8 cellular contexts compared by ENCODE assay signal in the genomic region with DNA sequence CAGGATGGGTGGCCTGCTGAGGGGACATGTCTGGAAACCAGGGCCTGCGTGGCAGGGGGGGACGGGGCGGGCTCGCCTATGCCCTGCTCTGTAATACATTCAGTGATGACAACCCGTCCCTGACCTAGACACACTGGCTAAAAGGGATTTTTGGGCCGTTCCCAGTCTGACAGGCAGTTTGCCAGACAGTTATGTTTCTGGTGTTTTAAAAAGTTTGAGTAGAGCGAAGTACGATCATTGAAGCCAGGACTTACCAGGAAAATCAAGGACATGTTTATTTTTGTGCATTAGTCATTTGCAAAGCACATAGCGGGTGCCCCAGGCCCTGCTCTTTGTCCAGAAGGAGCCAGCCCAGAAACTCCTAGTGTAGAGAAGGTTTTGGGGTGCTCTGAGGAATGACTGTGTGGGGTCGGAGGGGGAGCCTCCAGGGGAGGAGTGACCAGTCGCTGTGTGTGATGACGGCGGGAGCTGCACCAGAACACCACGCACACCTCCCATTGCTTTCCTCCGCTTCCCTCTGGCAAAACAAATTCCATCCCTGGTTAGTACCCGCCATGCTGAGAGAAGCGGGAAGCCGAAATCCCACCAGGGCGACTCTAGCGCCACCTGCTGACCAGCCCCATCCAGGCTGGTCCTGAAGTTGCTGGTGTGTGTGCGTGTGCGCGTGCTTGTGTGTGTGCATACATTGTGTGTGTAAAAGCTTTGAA. TPM values are rescaled to one million over a fixed set of nuclear protein-coding genes. Genes with fewer than 3 reads are reported as not detected.
DNase-seq lines count a peak whose midpoint lies in the region; ATAC-seq and TF ChIP-seq lines count a peak whose summit lies in the region.

No MANE protein-coding gene starts in this region.

- peak overlapping the region; percentile 90 for H2AK9ac ChIP-seq in IMR-90 (replicated peaks; ENCODE audit: low read depth, low read length, poor library complexity)

- H3K18ac ChIP-seq in IMR-90 (ENCODE audit: low read depth, low read length) = peak overlapping the region; percentile 63

- CTCF ChIA-PET in IMR-90 (lab: Yijun Ruan, JAX) (interaction anchor here (0.6 to 2.3 kb wide), 10 partner anchors 15 to 389 kb away, joined by 3 to 10 read pairs (median 4); no protein-coding TSS in a partner anchor), PC-3 (lab: Charles Lee) (no interaction called here)
- CTCF ChIA-PET in activated naive CD4-positive, alpha-beta T cell treated with anti-CD3 and anti-CD28 coated beads for 36 hours (lab: Charles Lee) = interaction anchor here (0.6 to 1.4 kb wide), 9 partner anchors 12 to 515 kb away, joined by 3 to 5 read pairs (median 3); no protein-coding TSS in a partner anchor

- H3K9ac ChIP-seq in IMR-90 (ENCODE audit: low read depth, low read length) (peak overlapping the region; percentile 35), PC-3 (ENCODE audit: low read length) (peak overlapping the region; percentile 31; the same call in 1 of the 2 replicates)

- peaks cover 0 to 26% of the 10 kb centered on the region in 2 experiments; a peak in 2 of 4 replicates for H3K79me1 ChIP-seq in IMR-90 (ENCODE audit: low read depth in 1 of 2, low read length in 2 of 2)

- TF ChIP-seq CTCF in IMR-90 (conservative IDR thresholded peaks at IDR 0.05; ENCODE audit: low read depth, low read length) (peak; percentile 98), PC-3 (conservative IDR thresholded peaks at IDR 0.05; ENCODE audit: low read depth, low read length) (peak; percentile 87), gastroesophageal sphincter (IDR thresholded peaks at IDR 0.05) (peak in 3 of 4 experiments; percentile 96 to 98 (median 96)), transverse colon (IDR thresholded peaks at IDR 0.05) (peak; percentile 81 to 88 (median 82))

- in situ Hi-C loops in IMR-90 (cut with MboI; ENCODE audit: low sequenced_read_pairs) (loop anchor here (5.0 to 25.0 kb wide), 3 partner anchors 101 to 566 kb away; no protein-coding TSS in a partner anchor), transverse colon (cut with MboI; ENCODE audit: low pct_ligation_motif_present in 1 of 4, low pct_unique_long_range_greater_than_20kb in 1 of 4, low sequenced_read_pairs in 3 of 4) (loop anchor here (5.0 to 25.0 kb wide), 3 partner anchors 109 to 291 kb away; no protein-coding TSS in a partner anchor)

- H3K4me3 Mint-ChIP-seq in activated naive CD4-positive, alpha-beta T cell treated with anti-CD3 and anti-CD28 coated beads for 36 hours = no peak overlapping the region

- no peaks in the 10 kb centered on the region for H3K9me3 Mint-ChIP-seq in activated naive CD4-positive, alpha-beta T cell treated with anti-CD3 and anti-CD28 coated beads for 36 hours

- H3K4me1 ChIP-seq in IMR-90 (ENCODE audit: control insufficient read depth, insufficient read depth, low read length) (peaks cover 41% of the 10 kb centered on the region), PC-3 (ENCODE audit: insufficient read depth, low read length) (peaks cover 25% of the 10 kb centered on the region), gastroesophageal sphincter (peaks cover 9 to 62% (median 52%) of the 10 kb centered on the region in 3 donors), transverse colon (peaks cover 15 to 42% (median 23%) of the 10 kb centered on the region in 4 donors)

- peak overlapping the region; percentile 92 for H2AK5ac ChIP-seq in IMR-90 (ENCODE audit: low read depth, low read length)

- H3K36me3 ChIP-seq in IMR-90 (ENCODE audit: control insufficient read depth, insufficient read depth, low read length) (peaks cover 49% of the 10 kb centered on the region; the same call in 1 of the 2 replicates), PC-3 (ENCODE audit: low read depth, low read length) (no peaks in the 10 kb centered on the region), gastroesophageal sphincter (peaks cover 0 to 4% of the 10 kb centered on the region in 2 donors), transverse colon (no peaks in the 10 kb centered on the region)

- 0% methylated on average over 5 of the region's 23 CpGs; no CpG with 5 or more reads in 1 of the 2 experiments for WGBS in IMR-90 (ENCODE audit: extremely low coverage in 2 of 2, insufficient read length in 1 of 2), 2 experiments
- 0 to 22% methylated on average over 2 to 16 of the region's 23 CpGs for WGBS in gastroesophageal sphincter (ENCODE audit: low coverage in 1 of 2), 2 donors
- WGBS in transverse colon (ENCODE audit: low coverage in 1 of 2), 2 donors = 17 to 37% methylated on average over 2 to 22 of the region's 23 CpGs

- no peaks in the 10 kb centered on the region for H3F3A ChIP-seq in PC-3 (ENCODE audit: low read length, unreplicated experiment)

- H2BK15ac ChIP-seq in IMR-90 (ENCODE audit: low read depth, low read length) = peak overlapping the region; percentile 58; the same call in 1 of the 3 replicates

- peak overlapping the region; percentile 52; the same call in 1 of the 2 replicates for H3K56ac ChIP-seq in IMR-90 (ENCODE audit: extremely low read depth, insufficient read depth, low read length)

- peaks cover 6% of the 10 kb centered on the region for H3K27me3 Mint-ChIP-seq in activated naive CD4-positive, alpha-beta T cell treated with anti-CD3 and anti-CD28 coated beads for 36 hours (ENCODE audit: low read depth)

- H3K4me1 Mint-ChIP-seq in activated naive CD4-positive, alpha-beta T cell treated with anti-CD3 and anti-CD28 coated beads for 36 hours (ENCODE audit: low read depth) = peaks cover 1% of the 10 kb centered on the region

- TF ChIP-seq EP300 in gastroesophageal sphincter (IDR thresholded peaks at IDR 0.05) (no peak), transverse colon (IDR thresholded peaks at IDR 0.05; ENCODE audit: low read depth) (peak; percentile 37)

- DNase-seq in COLO829 (ENCODE audit: low spot score) (peak; percentile 92), IMR-90 (peak; percentile 93), PC-3 (peak; percentile 80), occipital lobe (lab: John Stamatoyannopoulos, UW) (peak; percentile 45), transverse colon (peak; percentile 73)
- DNase-seq in activated naive CD4-positive, alpha-beta T cell treated with anti-CD3 and anti-CD28 coated beads for 36 hours = peak; percentile 73

- TF ChIP-seq POLR2A in IMR-90 (IDR thresholded peaks at IDR 0.05; ENCODE audit: low read depth, low read length) (no peak; the same call in 1 of the 2 replicates), gastroesophageal sphincter (IDR thresholded peaks at IDR 0.05) (no peak), transverse colon (IDR thresholded peaks at IDR 0.05) (no peak)

- peak overlapping the region; percentile 55 for H3K4me2 ChIP-seq in IMR-90 (ENCODE audit: low read depth, low read length)
- H3K4me2 ChIP-seq in PC-3 (ENCODE audit: low read length) = peak overlapping the region; percentile 69

- H2BK20ac ChIP-seq in IMR-90 (ENCODE audit: low read depth, low read length) = peak overlapping the region; percentile 95

- H3K9me2 ChIP-seq in PC-3 (replicated peaks; ENCODE audit: low read length) = no peaks in the 10 kb centered on the region

- peak overlapping the region; percentile 94 for H4K91ac ChIP-seq in IMR-90 (ENCODE audit: insufficient read depth, low read depth, low read length)

- H3K27me3 ChIP-seq in IMR-90 (ENCODE audit: control insufficient read depth, insufficient read depth, low read length) (no peaks in the 10 kb centered on the region), PC-3 (ENCODE audit: low read length) (no peaks in the 10 kb centered on the region), gastroesophageal sphincter (no peaks in the 10 kb centered on the region), transverse colon (no peaks in the 10 kb centered on the region)

- H3K4me3 ChIP-seq in IMR-90 (ENCODE audit: insufficient read depth, low read depth, low read length) (no peak overlapping the region), PC-3 (ENCODE audit: low read length) (peak overlapping the region; percentile 36; the same call in 1 of the 2 replicates), gastroesophageal sphincter (peak overlapping the region in 1 of 2 donors; percentile 19), transverse colon (no peak overlapping the region)

- H3K79me2 ChIP-seq in PC-3 (ENCODE audit: low read length) = no peaks in the 10 kb centered on the region

- H4K20me1 ChIP-seq in IMR-90 (ENCODE audit: insufficient read depth, low read length) (peaks cover 7% of the 10 kb centered on the region), PC-3 (ENCODE audit: low read length) (no peaks in the 10 kb centered on the region)

- BruUV-seq in IMR-90 (replicated peaks; lab: Mats Ljungman, UMichigan) = no TSS peak
- BruUV-seq in PC-3 (replicated peaks; lab: Mats Ljungman, UMichigan) = no TSS peak

- ATAC-seq in IMR-90 (ENCODE audit: low read depth) = peak; percentile 46
- ATAC-seq in PC-3 = peak; percentile 59
- peak; percentile 62 for ATAC-seq in gastroesophageal sphincter
- ATAC-seq in HG03457 (IDR thresholded peaks at IDR 0.05; ENCODE audit: unreplicated experiment) = no peak

- no peak overlapping the region for H3K27ac Mint-ChIP-seq in activated naive CD4-positive, alpha-beta T cell treated with anti-CD3 and anti-CD28 coated beads for 36 hours

- H3K23ac ChIP-seq in IMR-90 (ENCODE audit: low read depth, low read length) = peak overlapping the region; percentile 86

- H3K14ac ChIP-seq in IMR-90 (replicated peaks; ENCODE audit: low read depth, low read length) = peak overlapping the region; percentile 92

- dilution Hi-C loops in IMR-90 (cut with HindIII; ENCODE audit: low sequenced_read_pairs, unreplicated experiment) = no loop called here

- peak overlapping the region; percentile 32 for H4K5ac ChIP-seq in IMR-90 (ENCODE audit: low read depth, low read length)

- H3K9me1 ChIP-seq in IMR-90 (ENCODE audit: insufficient read depth, low read length) = peaks cover 16% of the 10 kb centered on the region

- H4K8ac ChIP-seq in IMR-90 (ENCODE audit: low read depth in 2 of 2, low read length in 2 of 2) = peak overlapping the region; percentile 20 to 87; a peak in 2 of 4 replicates

- TF ChIP-seq RAD21 in IMR-90 (IDR thresholded peaks at IDR 0.05; ENCODE audit: low read length) = peak; percentile 97

- H3K27ac ChIP-seq in IMR-90 (ENCODE audit: insufficient read depth, low read length) (peak overlapping the region; percentile 89), PC-3 (ENCODE audit: low read length) (peak overlapping the region; percentile 48), gastroesophageal sphincter (peak overlapping the region; percentile 72 to 92 (median 88)), transverse colon (peak overlapping the region; percentile 72 to 88 (median 76))

- H3K4ac ChIP-seq in IMR-90 (ENCODE audit: low read depth, low read length) = peak overlapping the region; percentile 97

- POLR2A ChIA-PET in IMR-90 (lab: Charles Lee; ENCODE audit: unreplicated experiment) (no interaction called here), PC-3 (lab: Charles Lee; ENCODE audit: unreplicated experiment) (no interaction called here)

- H3K36me3 Mint-ChIP-seq in activated naive CD4-positive, alpha-beta T cell treated with anti-CD3 and anti-CD28 coated beads for 36 hours (ENCODE audit: low read depth) = no peaks in the 10 kb centered on the region

- peak overlapping the region; percentile 87 for H2AFZ ChIP-seq in IMR-90 (replicated peaks; ENCODE audit: low read length, poor library complexity)
- H2AFZ ChIP-seq in PC-3 (ENCODE audit: low read length) = peak overlapping the region; percentile 84

- H3K9me3 ChIP-seq in IMR-90 (ENCODE audit: control insufficient read depth, insufficient read depth, low read length) (no peaks in the 10 kb centered on the region; the same call in 1 of the 2 replicates), PC-3 (ENCODE audit: low read length) (no peaks in the 10 kb centered on the region), gastroesophageal sphincter (no peaks in the 10 kb centered on the region), transverse colon (no peaks in the 10 kb centered on the region)

- H2BK120ac ChIP-seq in IMR-90 (ENCODE audit: low read depth, low read length) = peak overlapping the region; percentile 80

- H2BK5ac ChIP-seq in IMR-90 (ENCODE audit: low read depth, low read length, poor library complexity, severe bottlenecking) = peak overlapping the region; percentile 86

- intact Hi-C loops in IMR-90 (cut with micrococcal nuclease) = loop anchor here (1.0 to 10.0 kb wide), 5 partner anchors 49 to 449 kb away; no protein-coding TSS in a partner anchor
- intact Hi-C loops in PC-3 (cut with micrococcal nuclease) = no loop called here
- intact Hi-C loops in activated naive CD4-positive, alpha-beta T cell treated with anti-CD3 and anti-CD28 coated beads for 36 hours (cut with micrococcal nuclease) = loop anchor here (1.0 to 5.0 kb wide), 3 partner anchors 112 to 451 kb away; no protein-coding TSS in a partner anchor
- intact Hi-C loops in transverse colon (cut with DNase I; ENCODE audit: low total_unique reads) = loop anchor here (1.0 to 10.0 kb wide), 3 partner anchors 56 to 239 kb away; no protein-coding TSS in a partner anchor

RNA-seq across cellular contexts. Expression of a gene that starts 50.8 kb away (rescaled TPM):
- total RNA-seq in IMR-90 (2012; rRNA removed) = 11.3 and 11.4 TPM in 2 replicates
- 80.8 and 87.9 TPM in 2 replicates for polyA plus RNA-seq in IMR-90 (2012; rRNA removed)
- polyA plus RNA-seq in IMR-90 (2012; cell fraction: cytosol; rRNA removed) = 107 and 230 TPM in 2 replicates
- polyA plus RNA-seq in IMR-90 (2012; cell fraction: nucleus; rRNA removed; ENCODE audit: low replicate concordance) = 78.8 and 81.4 TPM in 2 replicates
- total RNA-seq in PC-3 (2014; rRNA removed) = 13.4 and 17.4 TPM in 2 replicates
- total RNA-seq in activated naive CD4-positive, alpha-beta T cell treated with anti-CD3 and anti-CD28 coated beads for 36 hours = not detected
- 100 to 1,000 TPM; 241 to 597 (median 382) TPM for total RNA-seq in gastroesophageal sphincter
- total RNA-seq in occipital lobe = 22.3 TPM
- total RNA-seq in transverse colon = 10 to 100 TPM; 48.6 to 92.1 (median 68.9) TPM

Comparison
In these comparisons a context has a peak if more than half of its experiments do, and no peak if none do; other contexts are left out.
1. RNA of a gene that starts 50.8 kb away (total RNA-seq): 241 to 597 TPM in gastroesophageal sphincter, 48.6 to 92.1 TPM in transverse colon, 22.3 TPM in occipital lobe (single experiment), 13.4 to 17.4 TPM in PC-3 and 11.3 to 11.4 TPM in IMR-90; not detected in activated naive CD4-positive, alpha-beta T cell treated with anti-CD3 and anti-CD28 coated beads for 36 hours; every median in the first group is over 10 times any median in the second.
2. Peak in every context shown above with its lines, with median percentiles within 50 percentile points of each other: DNase-seq, H3K27ac ChIP-seq and CTCF ChIP-seq.